15 cellular contexts compared by ENCODE assay signal in genomic region chr10:50360486-50360885, GRCh38.
DNase-seq lines count a peak whose midpoint lies in the region; ATAC-seq and TF ChIP-seq lines count a peak whose summit lies in the region.
"Had no signal": no experiment of that assay in that cellular context is flagged by ENCODE, and none has a peak within 500 bp of the region (broad histone marks: within the 10 kb centered on the region; RNA-seq: fewer than 3 reads in every experiment).

No MANE protein-coding gene starts in this region.

- intact Hi-C loops in stomach (cut with DNase I; ENCODE audit: low total_unique reads), result no loop called here
- intact Hi-C loops in activated CD4-positive, alpha-beta memory T cell treated with anti-CD3 and anti-CD28 coated beads for 36 hours (cut with micrococcal nuclease), result no loop called here
- intact Hi-C loops in adrenal gland (cut with DNase I), result no loop called here

- H4K20me1 ChIP-seq in GM23248 (ENCODE audit: insufficient read depth), result no peaks in the 10 kb centered on the region

- H3K27ac ChIP-seq in GM23248 (no peak overlapping the region), caudate nucleus (ENCODE audit: low read depth, low read length) (peak overlapping the region; percentile 27), stomach (no peak overlapping the region), adrenal gland (no peak overlapping the region)
- H3K27ac ChIP-seq: prostate gland had no signal

- H3K4me2 ChIP-seq in GM23248 (ENCODE audit: unreplicated experiment), result no peak overlapping the region

- no peak overlapping the region for H2AFZ ChIP-seq in GM23248

- peak; percentile 73 for ATAC-seq in left lobe of liver
- no peak for ATAC-seq in stimulated activated naive B cell treated with anti-CD40 and anti-IgM and Interleukin-4, amounts not matched to agents 10 μg/mL and 1 μg/mL and 100 μg/mL, for 72 hours (replicated peaks)

- TF ChIP-seq POLR2A in stomach (IDR thresholded peaks at IDR 0.05) (no peak), adrenal gland (IDR thresholded peaks at IDR 0.05) (no peak)

- H3K36me3 Mint-ChIP-seq in stimulated activated naive B cell treated with anti-CD40 and anti-IgM and Interleukin-4, amounts not matched to agents 10 μg/mL and 1 μg/mL and 100 μg/mL, for 72 hours, result peaks cover 30 to 41% of the 10 kb centered on the region in 2 donors
- peaks cover 22% of the 10 kb centered on the region for H3K36me3 Mint-ChIP-seq in activated CD4-positive, alpha-beta memory T cell treated with anti-CD3 and anti-CD28 coated beads for 36 hours

- no peaks in the 10 kb centered on the region for H3K27me3 Mint-ChIP-seq in stimulated activated naive B cell treated with anti-CD40 and anti-IgM and Interleukin-4, amounts not matched to agents 10 μg/mL and 1 μg/mL and 100 μg/mL, for 72 hours
- no peaks in the 10 kb centered on the region for H3K27me3 Mint-ChIP-seq in activated CD4-positive, alpha-beta memory T cell treated with anti-CD3 and anti-CD28 coated beads for 36 hours
- H3K27me3 Mint-ChIP-seq: CD4-positive, alpha-beta T cell; stimulated activated naive CD8-positive, alpha-beta T cell treated with anti-CD3 and anti-CD28 coated beads, Interleukin-15, Interleukin-2, amounts not matched to agents 100 ng/mL and 50 ng/mL, for 24 hours had no signal

- H3K4me1 Mint-ChIP-seq in stimulated activated naive B cell treated with anti-CD40 and anti-IgM and Interleukin-4, amounts not matched to agents 10 μg/mL and 1 μg/mL and 100 μg/mL, for 72 hours, result peaks cover 20 to 52% of the 10 kb centered on the region in 2 donors
- peaks cover 9% of the 10 kb centered on the region for H3K4me1 Mint-ChIP-seq in activated CD4-positive, alpha-beta memory T cell treated with anti-CD3 and anti-CD28 coated beads for 36 hours (ENCODE audit: low read depth)

- H3K79me2 ChIP-seq in GM23248 (ENCODE audit: insufficient read depth), result peaks cover 75% of the 10 kb centered on the region

- 33 to 36% methylated on average over 3 of the region's 3 CpGs for WGBS in GM23248 (ENCODE audit: low coverage in 1 of 2, low lambda C conversion rate in 2 of 2, missing lambda C conversion rate in 2 of 2), 2 experiments
- 37 to 55% (median 48%) methylated on average over 3 of the region's 3 CpGs for WGBS in stomach, 5 donors
- WGBS in adrenal gland, 4 donors, result 79 to 86% (median 83%) methylated on average over 3 of the region's 3 CpGs

- H3K9me3 ChIP-seq in GM23248 (ENCODE audit: low read depth) (no peaks in the 10 kb centered on the region), stomach (no peaks in the 10 kb centered on the region), adrenal gland (replicated peaks in 1 of 3) (no peaks in the 10 kb centered on the region)
- H3K9me3 ChIP-seq: prostate gland had no signal

- peaks cover 11 to 17% of the 10 kb centered on the region in 2 donors for H3K9me3 Mint-ChIP-seq in stimulated activated naive B cell treated with anti-CD40 and anti-IgM and Interleukin-4, amounts not matched to agents 10 μg/mL and 1 μg/mL and 100 μg/mL, for 72 hours
- H3K9me3 Mint-ChIP-seq in activated CD4-positive, alpha-beta memory T cell treated with anti-CD3 and anti-CD28 coated beads for 36 hours, result peaks cover 16% of the 10 kb centered on the region
- H3K9me3 Mint-ChIP-seq: CD4-positive, alpha-beta T cell had no signal

- peak overlapping the region; percentile 14 for H3K27ac Mint-ChIP-seq in stimulated activated naive B cell treated with anti-CD40 and anti-IgM and Interleukin-4, amounts not matched to agents 10 μg/mL and 1 μg/mL and 100 μg/mL, for 72 hours
- no peak overlapping the region for H3K27ac Mint-ChIP-seq in activated CD4-positive, alpha-beta memory T cell treated with anti-CD3 and anti-CD28 coated beads for 36 hours
- H3K27ac Mint-ChIP-seq: CD4-positive, alpha-beta T cell; stimulated activated naive CD8-positive, alpha-beta T cell treated with anti-CD3 and anti-CD28 coated beads, Interleukin-15, Interleukin-2, amounts not matched to agents 100 ng/mL and 50 ng/mL, for 24 hours had no signal

- H3K36me3 ChIP-seq in GM23248 (ENCODE audit: low read depth) (no peaks in the 10 kb centered on the region), stomach (peaks cover 0 to 2% (median under 1%) of the 10 kb centered on the region in 4 donors), adrenal gland (replicated peaks in 1 of 2) (no peaks in the 10 kb centered on the region)
- H3K36me3 ChIP-seq: prostate gland had no signal

- H3K4me1 ChIP-seq in GM23248 (ENCODE audit: insufficient read depth) (peaks cover 13% of the 10 kb centered on the region), stomach (peaks cover 4 to 37% (median 23%) of the 10 kb centered on the region in 4 donors), adrenal gland (replicated peaks in 1 of 2) (peaks cover 0 to 19% of the 10 kb centered on the region in 2 donors)
- H3K4me1 ChIP-seq: prostate gland had no signal

- H3K4me3 Mint-ChIP-seq in stimulated activated naive B cell treated with anti-CD40 and anti-IgM and Interleukin-4, amounts not matched to agents 10 μg/mL and 1 μg/mL and 100 μg/mL, for 72 hours, result no peak overlapping the region
- H3K4me3 Mint-ChIP-seq in activated CD4-positive, alpha-beta memory T cell treated with anti-CD3 and anti-CD28 coated beads for 36 hours, result no peak overlapping the region
- H3K4me3 Mint-ChIP-seq: CD4-positive, alpha-beta T cell; stimulated activated naive CD8-positive, alpha-beta T cell treated with anti-CD3 and anti-CD28 coated beads, Interleukin-15, Interleukin-2, amounts not matched to agents 100 ng/mL and 50 ng/mL, for 24 hours had no signal

- H3K27me3 ChIP-seq in GM23248 (replicated peaks; ENCODE audit: insufficient read depth) (no peaks in the 10 kb centered on the region), stomach (no peaks in the 10 kb centered on the region), adrenal gland (no peaks in the 10 kb centered on the region)

- TF ChIP-seq EP300 in stomach (IDR thresholded peaks at IDR 0.05), result no peak

- POLR2A ChIA-PET in activated CD4-positive, alpha-beta memory T cell treated with anti-CD3 and anti-CD28 coated beads for 36 hours (lab: Charles Lee), result no interaction called here

- TF ChIP-seq CTCF in stomach (IDR thresholded peaks at IDR 0.05) (no peak), adrenal gland (IDR thresholded peaks at IDR 0.05) (no peak)

- in situ Hi-C loops in GM23248 (cut with MboI), result no loop called here

- no peaks in the 10 kb centered on the region for H3K9me2 ChIP-seq in GM23248 (ENCODE audit: insufficient read depth)

- H3F3A ChIP-seq in GM23248 (ENCODE audit: insufficient read depth), result no peaks in the 10 kb centered on the region

- no peak overlapping the region for H3K4me3 ChIP-seq in GM23248
- H3K4me3 ChIP-seq in stomach, result no peak overlapping the region
- H3K4me3 ChIP-seq in adrenal gland, result no peak overlapping the region
- H3K4me3 ChIP-seq: prostate gland had no signal

- CTCF ChIA-PET in activated CD4-positive, alpha-beta memory T cell treated with anti-CD3 and anti-CD28 coated beads for 36 hours (lab: Charles Lee), result no interaction called here

- H3K9ac ChIP-seq in GM23248, result no peak overlapping the region

- DNase-seq in GM23248 (peak; percentile 42), caudate nucleus (lab: John Stamatoyannopoulos, UW) (no peak), left lobe of liver (ENCODE audit: low spot score) (no peak), stomach (no peak), iPS-NIHi11 (ENCODE audit: low spot score) (no peak), adrenal gland (no peak)
- DNase-seq in stimulated activated naive B cell treated with anti-CD40 and anti-IgM and Interleukin-4, amounts not matched to agents 10 μg/mL and 1 μg/mL and 100 μg/mL, for 72 hours, result no peak
- DNase-seq in activated CD4-positive, alpha-beta memory T cell treated with anti-CD3 and anti-CD28 coated beads for 36 hours, result no peak
- DNase-seq: CD4-positive, alpha-beta T cell; NCI-H1436; NCI-H526; SHP77; stimulated activated CD4-positive, alpha-beta T cell treated with anti-CD3 and anti-CD28 coated beads, Interleukin-2, amount 100 ng/mL, for 48 hours had no signal
